In the genomic region with DNA sequence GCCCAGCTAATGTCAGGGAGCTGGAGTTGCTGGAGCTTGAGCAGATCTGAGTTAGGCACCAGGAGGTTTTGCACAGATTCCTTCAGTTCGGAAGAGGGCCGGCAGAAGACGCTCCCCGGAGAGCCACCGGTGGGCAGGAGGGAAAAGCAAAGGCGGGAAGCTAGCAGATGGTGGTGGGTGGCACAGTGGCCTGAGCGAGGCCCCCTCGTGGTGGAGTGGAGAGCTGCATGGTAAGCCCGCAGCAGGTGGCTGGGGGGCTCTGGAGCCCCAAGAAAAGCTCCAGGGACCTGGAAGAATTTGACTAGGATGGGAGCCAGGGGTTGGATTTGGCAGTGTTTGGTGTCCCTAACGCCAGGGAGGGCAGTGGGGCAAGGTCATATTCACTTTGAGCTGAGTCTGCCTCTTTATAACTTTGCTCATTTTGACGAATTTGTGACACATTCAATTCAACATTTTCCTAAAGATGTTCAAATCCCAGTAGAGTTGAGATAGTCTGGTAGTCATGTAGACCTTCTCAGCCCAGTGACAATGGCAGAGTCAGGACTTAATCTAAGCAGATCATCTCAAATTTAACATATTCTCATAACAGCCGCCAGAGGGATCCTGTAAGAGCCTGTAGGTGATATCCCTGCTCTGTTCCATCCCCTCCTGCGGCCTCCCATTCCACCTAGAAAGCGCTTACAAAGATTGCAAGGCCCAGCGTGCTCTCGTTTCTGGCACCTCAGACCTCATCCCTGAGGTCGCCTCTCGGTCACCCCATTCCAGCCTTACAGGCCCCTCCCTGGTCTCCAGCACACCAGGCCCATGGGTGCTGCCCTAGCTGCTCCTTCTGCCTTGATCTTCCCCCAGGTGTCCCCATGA, we compare ENCODE assay signal across 10 cellular contexts. TPM values are rescaled to one million over a fixed set of nuclear protein-coding genes. Genes with fewer than 3 reads are reported as not detected.
A peak's percentile ranks its signal among the peaks of the same experiment; 100 is the strongest.
DNase-seq lines count a peak whose midpoint lies in the region; ATAC-seq and TF ChIP-seq lines count a peak whose summit lies in the region.
"Had no signal": no experiment of that assay in that cellular context is flagged by ENCODE, and none has a peak within 500 bp of the region (broad histone marks: within the 10 kb centered on the region; RNA-seq: fewer than 3 reads in every experiment).

No MANE protein-coding gene starts in this region.

- TF ChIP-seq CTCF in NB4 (IDR thresholded peaks at IDR 0.05; ENCODE audit: low read depth, low read length) (peak; percentile 79), epithelial cell of proximal tubule (conservative IDR thresholded peaks at IDR 0.05; ENCODE audit: low read depth, low read length) (peak; percentile 47)

- ATAC-seq in sciatic nerve (peak; percentile 65), GM21528 (IDR thresholded peaks at IDR 0.05; ENCODE audit: low FRiP score, unreplicated experiment) (no peak), HG03342 (IDR thresholded peaks at IDR 0.05; ENCODE audit: unreplicated experiment) (no peak)

- peak; percentile 15 for DNase-seq in ELR (ENCODE audit: low read depth)
- DNase-seq in NB4 (ENCODE audit: low read depth), result peak; percentile 32
- DNase-seq in epithelial cell of proximal tubule (ENCODE audit: low read depth), result no peak
- no peak for DNase-seq in sciatic nerve (ENCODE audit: low spot score)
- no peak for DNase-seq in COLO829 (ENCODE audit: low spot score)
- DNase-seq in SHP77 treated with DMSO at 0.1 percent for 48 hours (lab: John Stamatoyannopoulos, UW), result no peak

- intact Hi-C loops in sciatic nerve (cut with DNase I), result no loop called here

- no peak overlapping the region for H3K4me3 ChIP-seq in NB4 (ENCODE audit: low read depth, low read length)
- H3K4me3 ChIP-seq in epithelial cell of proximal tubule (ENCODE audit: low read depth, low read length), result no peak overlapping the region
- H3K4me3 ChIP-seq: lung had no signal

- no peak for TF ChIP-seq POLR2A in NB4 (IDR thresholded peaks at IDR 0.05; ENCODE audit: extremely low read depth, insufficient read length)

RNA-seq across cellular contexts. Expression of gene TRIM29, which starts 57.9 kb away (rescaled TPM):
- total RNA-seq in epithelial cell of proximal tubule (0.22 TPM in 1 of 2 replicates, not detected in the other), sciatic nerve (33.2 TPM)
- total RNA-seq: activated CD8-positive, alpha-beta memory T cell treated with anti-CD3 and anti-CD28 coated beads for 36 hours had no signal

Comparison
In these comparisons a context has a peak if more than half of its experiments do, and no peak if none do; other contexts are left out.
1. DNase-seq: peak in ELR (single experiment) and NB4 (single experiment); none in epithelial cell of proximal tubule (single experiment), sciatic nerve (single experiment), COLO829 (single experiment) and SHP77 treated with DMSO at 0.1 percent for 48 hours (single experiment).
2. RNA of gene TRIM29, which starts 57.9 kb away (total RNA-seq): 33.2 TPM in sciatic nerve (single experiment); 0.22 TPM in epithelial cell of proximal tubule; every median in the first group is over 10 times any median in the second.